18 cellular contexts compared by ENCODE assay signal in the genomic region with DNA sequence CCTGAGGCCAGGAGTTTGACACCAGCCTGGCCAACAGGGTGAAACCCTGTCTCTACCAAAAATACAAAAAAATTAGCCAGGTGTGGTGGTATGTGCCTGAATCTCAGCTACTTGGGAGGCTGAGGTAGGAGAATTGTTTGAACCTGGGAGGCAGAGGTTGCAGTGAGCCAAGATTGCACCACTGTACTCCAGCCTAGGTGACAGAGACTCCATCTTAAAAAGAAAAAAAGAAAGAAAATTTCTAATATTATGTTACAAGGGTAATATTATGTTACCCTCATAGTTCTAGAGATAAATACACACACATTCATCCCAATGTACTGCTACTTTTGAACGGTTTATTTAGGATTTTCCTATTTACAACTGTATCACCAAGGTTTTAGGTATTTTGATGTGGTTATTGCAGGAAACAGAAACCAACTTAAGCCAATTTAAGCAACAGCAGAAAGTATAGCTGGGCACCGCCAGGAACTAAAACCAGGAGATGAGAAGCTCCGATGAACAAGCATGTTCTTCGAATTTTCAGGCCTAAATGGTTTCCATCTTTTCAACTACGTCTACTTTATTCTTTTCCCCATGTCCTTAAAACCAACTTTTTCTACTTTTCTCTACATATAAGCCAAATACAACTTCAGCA.
"Had no signal": no experiment of that assay in that cellular context is flagged by ENCODE, and none has a peak within 500 bp of the region (broad histone marks: within the 10 kb centered on the region; RNA-seq: fewer than 3 reads in every experiment).

No MANE protein-coding gene starts in this region.

- H3K27me3 ChIP-seq: body of pancreas, esophagus squamous epithelium, heart right ventricle, left lung, tibial nerve had no signal

- DNase-seq: activated CD4-positive, alpha-beta T cell treated with anti-CD3 and anti-CD28 coated beads for 1 hour; activated CD4-positive, alpha-beta T cell treated with anti-CD3 and anti-CD28 coated beads, Interleukin-2, amount 50 U/mL, for 48 hours; activated gamma-delta T cell treated with Interleukin-2 at 50 U/mL for 16 hours; activated T-cell treated with anti-CD3 and anti-CD28 coated beads, Interleukin-2, amount 50 U/mL, for 48 hours; body of pancreas; dermis blood vessel endothelial cell; effector memory CD4-positive, alpha-beta T cell; esophagus squamous epithelium; heart right ventricle; left lung; occipital lobe; retina; substantia nigra; T-helper 2 cell; WERI-Rb-1 had no signal

- H3K4me1 ChIP-seq: body of pancreas had no signal

- H3K4me3 ChIP-seq: body of pancreas, esophagus squamous epithelium, heart right ventricle, left lung, tibial nerve had no signal

- H3K36me3 Mint-ChIP-seq: activated naive CD4-positive, alpha-beta T cell treated with anti-CD3 and anti-CD28 coated beads, Interleukin-2, amount 50 U/mL, for 72 hours; mesothelial cell of epicardium had no signal

- ATAC-seq: activated naive CD4-positive, alpha-beta T cell treated with anti-CD3 and anti-CD28 coated beads, Interleukin-2, amount 50 U/mL, for 72 hours; body of pancreas; heart right ventricle; left lung had no signal

- H3K9me3 Mint-ChIP-seq: activated naive CD4-positive, alpha-beta T cell treated with anti-CD3 and anti-CD28 coated beads, Interleukin-2, amount 50 U/mL, for 72 hours had no signal

- H3K27ac Mint-ChIP-seq: activated naive CD4-positive, alpha-beta T cell treated with anti-CD3 and anti-CD28 coated beads, Interleukin-2, amount 50 U/mL, for 72 hours; mesothelial cell of epicardium had no signal

- H3K9me3 ChIP-seq: body of pancreas, esophagus squamous epithelium, heart right ventricle, left lung, tibial nerve had no signal

- H3K27ac ChIP-seq: body of pancreas, esophagus squamous epithelium, heart right ventricle, left lung, tibial nerve, WERI-Rb-1 had no signal

- H3K36me3 ChIP-seq: esophagus squamous epithelium, heart right ventricle, left lung, tibial nerve, WERI-Rb-1 had no signal

- H3K4me3 Mint-ChIP-seq: mesothelial cell of epicardium had no signal

- H3K4me1 Mint-ChIP-seq: mesothelial cell of epicardium had no signal
